ENCODE assay signal across 22 cellular contexts in genomic region chr2:109724533-109725460, GRCh38.
DNase-seq lines count a peak whose midpoint lies in the region; ATAC-seq and TF ChIP-seq lines count a peak whose summit lies in the region.
"Had no signal": no experiment of that assay in that cellular context is flagged by ENCODE, and none has a peak within 500 bp of the region (broad histone marks: within the 10 kb centered on the region; RNA-seq: fewer than 3 reads in every experiment).

No MANE protein-coding gene starts in this region.

- H3K4me1 ChIP-seq in right atrium auricular region (no peaks in the 10 kb centered on the region), trophoblast cell (ENCODE audit: control insufficient read depth in 1 of 2, insufficient read depth in 2 of 2, low read length in 2 of 2) (peaks cover 0 to 3% of the 10 kb centered on the region in 2 experiments)
- H3K4me1 ChIP-seq: BLaER1 treated with 17β-estradiol and CSF1 and Interleukin-3, amounts not matched to agents 10 nM and 100 nM; SJSA1 had no signal

- H3K9ac ChIP-seq in trophoblast cell (ENCODE audit: low read length): no peak overlapping the region
- H3K9ac ChIP-seq: BLaER1 treated with 17β-estradiol and CSF1 and Interleukin-3, amounts not matched to agents 10 nM and 100 nM had no signal

- H3K27me3 ChIP-seq in right atrium auricular region: no peaks in the 10 kb centered on the region
- H3K27me3 ChIP-seq in trophoblast cell (ENCODE audit: insufficient read depth, low read length): no peaks in the 10 kb centered on the region
- H3K27me3 ChIP-seq: BLaER1 treated with 17β-estradiol and CSF1 and Interleukin-3, amounts not matched to agents 10 nM and 100 nM; SJSA1 had no signal

- DNase-seq in right atrium auricular region (ENCODE audit: low spot score) (peak; percentile 48), Right ventricle myocardium superior (no peak), left lobe of liver (ENCODE audit: low spot score) (peak; percentile 18), sciatic nerve (ENCODE audit: low spot score) (peak; percentile 32), trophoblast cell (no peak), SHP77 treated with DMSO at 0.1 percent for 48 hours (lab: John Stamatoyannopoulos, UW) (no peak)
- DNase-seq: CD8-positive, alpha-beta memory T cell; DMS53; H9; Kasumi-1; MM.1S; NCI-H1092; NCI-H1436 treated with DMSO at 0.1 percent for 48 hours; NCI-H2029; NCI-H2171; NCI-H526; PC-9 had no signal

- no peak overlapping the region for H3K4ac ChIP-seq in trophoblast cell (ENCODE audit: low read depth, low read length)

- no peak overlapping the region for H2AFZ ChIP-seq in trophoblast cell (ENCODE audit: insufficient read depth, low read length, poor library complexity)
- H2AFZ ChIP-seq: PC-9 had no signal

- no peak for TF ChIP-seq CTCF in right atrium auricular region (IDR thresholded peaks at IDR 0.05)

- H3K9me3 ChIP-seq in right atrium auricular region (no peaks in the 10 kb centered on the region), trophoblast cell (ENCODE audit: insufficient read depth, low read depth, low read length) (no peaks in the 10 kb centered on the region)
- H3K9me3 ChIP-seq: SJSA1 had no signal

- no peak overlapping the region for H2BK12ac ChIP-seq in trophoblast cell (ENCODE audit: low read length)

- no peak overlapping the region for H3K4me2 ChIP-seq in trophoblast cell (ENCODE audit: low read length)
- H3K4me2 ChIP-seq: BLaER1 treated with 17β-estradiol and CSF1 and Interleukin-3, amounts not matched to agents 10 nM and 100 nM; PC-9 had no signal

- intact Hi-C loops in Right ventricle myocardium superior (cut with DNase I): no loop called here
- intact Hi-C loops in sciatic nerve (cut with DNase I): loop anchor here (10.0 kb wide), 1 partner anchor 180 kb away; no protein-coding TSS in a partner anchor

- H3K23ac ChIP-seq in trophoblast cell (ENCODE audit: low read length): no peak overlapping the region

- H3K14ac ChIP-seq in trophoblast cell (ENCODE audit: low read length): no peak overlapping the region

- no peaks in the 10 kb centered on the region for H3K79me2 ChIP-seq in trophoblast cell (ENCODE audit: control insufficient read depth, insufficient read depth, low read length, poor library complexity)

- H3K27ac ChIP-seq in right atrium auricular region: no peak overlapping the region
- H3K27ac ChIP-seq in trophoblast cell (ENCODE audit: low read depth, low read length): no peak overlapping the region
- H3K27ac ChIP-seq: BLaER1 treated with 17β-estradiol and CSF1 and Interleukin-3, amounts not matched to agents 10 nM and 100 nM; HL-60; PC-9; RWPE1; SJSA1 had no signal

- H3K36me3 ChIP-seq in right atrium auricular region: no peaks in the 10 kb centered on the region
- H3K36me3 ChIP-seq in trophoblast cell (ENCODE audit: control insufficient read depth in 1 of 2, insufficient read depth in 2 of 2, low read length in 2 of 2): no peaks in the 10 kb centered on the region
- H3K36me3 ChIP-seq: BLaER1 treated with 17β-estradiol and CSF1 and Interleukin-3, amounts not matched to agents 10 nM and 100 nM; SJSA1 had no signal

- no CpG with 5 or more reads among the region's 9 CpGs for WGBS in trophoblast cell (ENCODE audit: extremely low coverage, insufficient coverage, insufficient read length)

- H3K79me1 ChIP-seq in trophoblast cell (ENCODE audit: low read length): no peaks in the 10 kb centered on the region

- no peak overlapping the region for H3K18ac ChIP-seq in trophoblast cell (ENCODE audit: low read length)

- H2BK5ac ChIP-seq in trophoblast cell (ENCODE audit: low read depth, low read length, poor library complexity): no peak overlapping the region

- no peak overlapping the region for H4K91ac ChIP-seq in trophoblast cell (ENCODE audit: low read depth, low read length)

- no peak overlapping the region for H4K12ac ChIP-seq in trophoblast cell (ENCODE audit: low read depth, low read length)

- H3K4me3 ChIP-seq in right atrium auricular region (no peak overlapping the region), trophoblast cell (ENCODE audit: low read depth, low read length) (no peak overlapping the region)
- H3K4me3 ChIP-seq: BLaER1 treated with 17β-estradiol and CSF1 and Interleukin-3, amounts not matched to agents 10 nM and 100 nM; PC-9; SJSA1 had no signal

- H4K8ac ChIP-seq in trophoblast cell (ENCODE audit: low read depth, low read length): no peak overlapping the region

- ATAC-seq in Right ventricle myocardium superior (ENCODE audit: poor library complexity) (no peak), left lobe of liver (no peak), sciatic nerve (no peak), HG03159 (IDR thresholded peaks at IDR 0.05; ENCODE audit: unreplicated experiment) (no peak)

- no peak overlapping the region for H2AK5ac ChIP-seq in trophoblast cell (ENCODE audit: low read length)

- H2BK120ac ChIP-seq in trophoblast cell (ENCODE audit: insufficient read depth, low read length, poor library complexity): no peak overlapping the region

Comparison
In these comparisons a context has a peak if more than half of its experiments do, and no peak if none do; other contexts are left out.
1. DNase-seq: peak in right atrium auricular region (single experiment), left lobe of liver (single experiment) and sciatic nerve (single experiment); none in Right ventricle myocardium superior (single experiment), trophoblast cell (0 of 2) and SHP77 treated with DMSO at 0.1 percent for 48 hours (single experiment).